In the genomic region with DNA sequence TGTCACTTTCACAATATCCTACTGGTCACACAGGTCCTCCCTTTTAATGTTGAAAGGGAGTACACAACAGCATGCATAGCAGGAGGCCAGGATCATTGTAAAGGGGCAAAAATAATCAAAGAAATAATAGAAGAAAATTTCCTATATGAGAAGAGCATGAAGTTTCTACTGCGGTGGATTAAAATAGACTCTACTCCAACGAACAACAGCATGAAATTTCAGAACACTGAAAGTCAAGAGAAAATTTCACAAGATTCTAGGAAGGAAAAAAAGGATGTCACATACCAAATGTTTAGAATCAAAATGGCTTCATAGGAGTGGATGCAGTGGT, we compare ENCODE assay signal across 17 cellular contexts.
A peak's percentile ranks its signal among the peaks of the same experiment; 100 is the strongest.
DNase-seq lines count a peak whose midpoint lies in the region; ATAC-seq and TF ChIP-seq lines count a peak whose summit lies in the region.
"Had no signal": no experiment of that assay in that cellular context is flagged by ENCODE, and none has a peak within 500 bp of the region (broad histone marks: within the 10 kb centered on the region; RNA-seq: fewer than 3 reads in every experiment).

No MANE protein-coding gene starts in this region.

- H2AK9ac ChIP-seq in IMR-90 (replicated peaks; ENCODE audit: low read depth, low read length, poor library complexity), result no peak overlapping the region

- H3K36me3 Mint-ChIP-seq in CD14-positive monocyte (no peaks in the 10 kb centered on the region), osteocyte (ENCODE audit: unreplicated experiment) (no peaks in the 10 kb centered on the region)
- H3K36me3 Mint-ChIP-seq in activated CD4-positive, alpha-beta T cell treated with anti-CD3 and anti-CD28 coated beads, Interleukin-2, amount 10 ng/mL, durations not matched to agents 24 days and 14 days (ENCODE audit: low read depth), result peaks cover 6% of the 10 kb centered on the region
- H3K36me3 Mint-ChIP-seq in stimulated activated memory B cell treated with anti-CD40 and anti-IgM and Interleukin-4, amounts not matched to agents 10 μg/mL and 1 μg/mL and 100 μg/mL, for 72 hours, result no peaks in the 10 kb centered on the region

- H3K4me3 ChIP-seq in IMR-90 (ENCODE audit: insufficient read depth, low read depth, low read length) (no peak overlapping the region), coronary artery (no peak overlapping the region)
- H3K4me3 ChIP-seq: skin epidermis had no signal

- H2BK20ac ChIP-seq in IMR-90 (ENCODE audit: low read depth, low read length), result peak overlapping the region; percentile 81; the same call in 1 of the 2 replicates

- H4K20me1 ChIP-seq in IMR-90 (ENCODE audit: insufficient read depth, low read length), result no peaks in the 10 kb centered on the region

- no peaks in the 10 kb centered on the region for H3K36me3 ChIP-seq in IMR-90 (ENCODE audit: control insufficient read depth, insufficient read depth, low read length)

- H3K79me1 ChIP-seq in IMR-90 (ENCODE audit: low read depth in 1 of 2, low read length in 2 of 2), result no peaks in the 10 kb centered on the region

- peak overlapping the region in 1 of 2 experiments; percentile 59; a peak in 1 of 4 replicates for H4K8ac ChIP-seq in IMR-90 (ENCODE audit: low read depth in 2 of 2, low read length in 2 of 2)

- no peak; the same call in 1 of the 2 replicates for ATAC-seq in IMR-90 (ENCODE audit: low read depth)
- no peak for ATAC-seq in stimulated activated memory B cell treated with anti-CD40 and anti-IgM and Interleukin-4, amounts not matched to agents 10 μg/mL and 1 μg/mL and 100 μg/mL, for 72 hours

- WGBS in IMR-90 (ENCODE audit: extremely low coverage in 2 of 2, insufficient read length in 1 of 2), 2 experiments, result no CpG with 5 or more reads among the region's 2 CpGs

- no peak overlapping the region for H4K5ac ChIP-seq in IMR-90 (ENCODE audit: low read depth, low read length)

- peaks cover 0 to 20% (median 6%) of the 10 kb centered on the region in 7 donors for H3K9me3 Mint-ChIP-seq in CD14-positive monocyte
- H3K9me3 Mint-ChIP-seq in osteocyte (ENCODE audit: unreplicated experiment), result peaks cover 13% of the 10 kb centered on the region
- peaks cover 19% of the 10 kb centered on the region for H3K9me3 Mint-ChIP-seq in activated CD4-positive, alpha-beta T cell treated with anti-CD3 and anti-CD28 coated beads, Interleukin-2, amount 10 ng/mL, durations not matched to agents 24 days and 14 days
- H3K9me3 Mint-ChIP-seq in stimulated activated memory B cell treated with anti-CD40 and anti-IgM and Interleukin-4, amounts not matched to agents 10 μg/mL and 1 μg/mL and 100 μg/mL, for 72 hours, result peaks cover 6% of the 10 kb centered on the region

- CTCF ChIA-PET in IMR-90 (lab: Yijun Ruan, JAX), result interaction anchor here (0.6 kb wide), 1 partner anchor 24 kb away, joined by 4 read pairs; no protein-coding TSS in a partner anchor

- peak overlapping the region; percentile 84 to 96 (median 91) for H3K27ac Mint-ChIP-seq in CD14-positive monocyte
- peak overlapping the region; percentile 74 for H3K27ac Mint-ChIP-seq in osteocyte (ENCODE audit: unreplicated experiment)
- H3K27ac Mint-ChIP-seq in activated CD4-positive, alpha-beta T cell treated with anti-CD3 and anti-CD28 coated beads, Interleukin-2, amount 10 ng/mL, durations not matched to agents 24 days and 14 days, result no peak overlapping the region
- no peak overlapping the region for H3K27ac Mint-ChIP-seq in stimulated activated memory B cell treated with anti-CD40 and anti-IgM and Interleukin-4, amounts not matched to agents 10 μg/mL and 1 μg/mL and 100 μg/mL, for 72 hours
- H3K27ac Mint-ChIP-seq: H9; stimulated activated naive CD8-positive, alpha-beta T cell treated with anti-CD3 and anti-CD28 coated beads, Interleukin-15, Interleukin-2, amounts not matched to agents 100 ng/mL and 50 ng/mL, for 24 hours had no signal

- H3K23ac ChIP-seq in IMR-90 (ENCODE audit: low read depth, low read length), result no peak overlapping the region

- H3K27me3 Mint-ChIP-seq in CD14-positive monocyte (ENCODE audit: low read depth in 3 of 3) (peaks cover 32 to 55% (median 39%) of the 10 kb centered on the region in 3 donors), osteocyte (ENCODE audit: unreplicated experiment) (peaks cover 29% of the 10 kb centered on the region)
- peaks cover 25% of the 10 kb centered on the region for H3K27me3 Mint-ChIP-seq in activated CD4-positive, alpha-beta T cell treated with anti-CD3 and anti-CD28 coated beads, Interleukin-2, amount 10 ng/mL, durations not matched to agents 24 days and 14 days
- H3K27me3 Mint-ChIP-seq in stimulated activated memory B cell treated with anti-CD40 and anti-IgM and Interleukin-4, amounts not matched to agents 10 μg/mL and 1 μg/mL and 100 μg/mL, for 72 hours, result peaks cover 40% of the 10 kb centered on the region

- H3K4me1 Mint-ChIP-seq in CD14-positive monocyte (peaks cover 40% of the 10 kb centered on the region), osteocyte (ENCODE audit: unreplicated experiment) (peaks cover 18% of the 10 kb centered on the region)
- H3K4me1 Mint-ChIP-seq in activated CD4-positive, alpha-beta T cell treated with anti-CD3 and anti-CD28 coated beads, Interleukin-2, amount 10 ng/mL, durations not matched to agents 24 days and 14 days, result peaks cover 35% of the 10 kb centered on the region
- peaks cover 29% of the 10 kb centered on the region for H3K4me1 Mint-ChIP-seq in stimulated activated memory B cell treated with anti-CD40 and anti-IgM and Interleukin-4, amounts not matched to agents 10 μg/mL and 1 μg/mL and 100 μg/mL, for 72 hours

- no peak for DNase-seq in CD14-positive monocyte (ENCODE audit: low spot score)
- no peak for DNase-seq in IMR-90
- DNase-seq in coronary artery (ENCODE audit: low spot score), result no peak
- no peak for DNase-seq in osteocyte (ENCODE audit: extremely low spot score, unreplicated experiment)
- DNase-seq in NCI-H526 (lab: John Stamatoyannopoulos, UW), result no peak
- DNase-seq in activated CD4-positive, alpha-beta T cell treated with anti-CD3 and anti-CD28 coated beads, Interleukin-2, amount 10 ng/mL, durations not matched to agents 24 days and 14 days, result no peak
- no peak for DNase-seq in stimulated activated CD4-positive, alpha-beta T cell treated with anti-CD3 and anti-CD28 coated beads, Interleukin-4, amount 100 ng/mL, for 1 hour
- DNase-seq: activated CD4-positive, CD25-positive, alpha-beta regulatory T cell treated with anti-CD3 and anti-CD28 coated beads, Interleukin-2, amount 50 U/mL, for 72 hours; DMS153; H9; Karpas-422; NCI-H187 treated with DMSO at 0.1 percent for 48 hours; NCI-H748 treated with DMSO at 0.1 percent for 48 hours had no signal

- H4K91ac ChIP-seq in IMR-90 (ENCODE audit: insufficient read depth, low read depth, low read length), result peak overlapping the region; percentile 10; the same call in 1 of the 2 replicates

- intact Hi-C loops in CD14-positive monocyte (cut with micrococcal nuclease), result loop anchor here in 1 of 2 donors (5.0 kb wide), 1 partner anchor 72 kb away; the partner anchor contains the start of gene EPAS1
- intact Hi-C loops in IMR-90 (cut with micrococcal nuclease), result no loop called here
- intact Hi-C loops in activated CD4-positive, alpha-beta T cell treated with anti-CD3 and anti-CD28 coated beads, Interleukin-2, amount 10 ng/mL, durations not matched to agents 24 days and 14 days (cut with micrococcal nuclease), result loop anchor here (2.0 to 5.0 kb wide), 2 partner anchors 14 to 42 kb away; no protein-coding TSS in a partner anchor

- peak overlapping the region; percentile 58 for H2BK5ac ChIP-seq in IMR-90 (ENCODE audit: low read depth, low read length, poor library complexity, severe bottlenecking)

- no peak for TF ChIP-seq RAD21 in IMR-90 (IDR thresholded peaks at IDR 0.05; ENCODE audit: low read length)

- peak overlapping the region; percentile 71; the same call in 1 of the 3 replicates for H2BK15ac ChIP-seq in IMR-90 (ENCODE audit: low read depth, low read length)

- peaks cover 11% of the 10 kb centered on the region for H3K27me3 ChIP-seq in IMR-90 (ENCODE audit: control insufficient read depth, insufficient read depth, low read length)

- H3K9me1 ChIP-seq in IMR-90 (ENCODE audit: insufficient read depth, low read length), result no peaks in the 10 kb centered on the region

- no peak for TF ChIP-seq POLR2A in IMR-90 (IDR thresholded peaks at IDR 0.05; ENCODE audit: low read depth, low read length)

- H3K9me3 ChIP-seq in IMR-90 (ENCODE audit: control insufficient read depth, insufficient read depth, low read length), result no peaks in the 10 kb centered on the region

- H3K56ac ChIP-seq in IMR-90 (ENCODE audit: extremely low read depth, insufficient read depth, low read length), result no peak overlapping the region

- dilution Hi-C loops in IMR-90 (cut with HindIII; ENCODE audit: low sequenced_read_pairs, unreplicated experiment), result no loop called here

- peak overlapping the region; percentile 55; the same call in 1 of the 2 replicates for H3K14ac ChIP-seq in IMR-90 (replicated peaks; ENCODE audit: low read depth, low read length)

- H3K27ac ChIP-seq in IMR-90 (ENCODE audit: insufficient read depth, low read length) (peak overlapping the region; percentile 56; the same call in 1 of the 2 replicates), coronary artery (peak overlapping the region; percentile 49 to 56)

- POLR2A ChIA-PET in IMR-90 (lab: Charles Lee; ENCODE audit: unreplicated experiment), result no interaction called here

- H3K9ac ChIP-seq in IMR-90 (ENCODE audit: low read depth, low read length), result no peak overlapping the region

- peak overlapping the region; percentile 74 for H3K18ac ChIP-seq in IMR-90 (ENCODE audit: low read depth, low read length)

- H3K4me3 Mint-ChIP-seq in CD14-positive monocyte, result peak overlapping the region in 1 of 2 donors; percentile 4
- no peak overlapping the region for H3K4me3 Mint-ChIP-seq in osteocyte (ENCODE audit: unreplicated experiment)
- H3K4me3 Mint-ChIP-seq in activated CD4-positive, alpha-beta T cell treated with anti-CD3 and anti-CD28 coated beads, Interleukin-2, amount 10 ng/mL, durations not matched to agents 24 days and 14 days, result no peak overlapping the region
- H3K4me3 Mint-ChIP-seq in stimulated activated memory B cell treated with anti-CD40 and anti-IgM and Interleukin-4, amounts not matched to agents 10 μg/mL and 1 μg/mL and 100 μg/mL, for 72 hours, result no peak overlapping the region
- H3K4me3 Mint-ChIP-seq: H9; stimulated activated naive CD8-positive, alpha-beta T cell treated with anti-CD3 and anti-CD28 coated beads, Interleukin-15, Interleukin-2, amounts not matched to agents 100 ng/mL and 50 ng/mL, for 24 hours; T-helper 1 cell treated with Interleukin-12 subunit alpha and Interleukin-12 subunit beta and Interleukin-4 antibody, amounts not matched to agents 30 μg/mL and 1 μg/mL, for 36 hours had no signal

- peaks cover 2% of the 10 kb centered on the region; the same call in 1 of the 2 replicates for H3K4me1 ChIP-seq in IMR-90 (ENCODE audit: control insufficient read depth, insufficient read depth, low read length)

- H3K4me2 ChIP-seq in IMR-90 (ENCODE audit: low read depth, low read length), result no peak overlapping the region

- peak overlapping the region; percentile 54; the same call in 1 of the 2 replicates for H3K4ac ChIP-seq in IMR-90 (ENCODE audit: low read depth, low read length)

- TF ChIP-seq CTCF in CD14-positive monocyte (IDR thresholded peaks at IDR 0.05) (no peak), IMR-90 (conservative IDR thresholded peaks at IDR 0.05; ENCODE audit: low read depth, low read length) (no peak), coronary artery (IDR thresholded peaks at IDR 0.05) (no peak), osteocyte (IDR thresholded peaks at IDR 0.05) (no peak)

- peak overlapping the region; percentile 89 for H2AK5ac ChIP-seq in IMR-90 (ENCODE audit: low read depth, low read length)

- BruUV-seq in IMR-90 (replicated peaks; lab: Mats Ljungman, UMichigan), result no TSS peak

- in situ Hi-C loops in IMR-90 (cut with MboI; ENCODE audit: low sequenced_read_pairs), result no loop called here

- peak overlapping the region; percentile 83 for H2BK120ac ChIP-seq in IMR-90 (ENCODE audit: low read depth, low read length)

- H2AFZ ChIP-seq in IMR-90 (replicated peaks; ENCODE audit: low read length, poor library complexity), result no peak overlapping the region

Comparison
In these comparisons a context has a peak if more than half of its experiments do, and no peak if none do; other contexts are left out.
1. H3K27ac Mint-ChIP-seq: peak in CD14-positive monocyte (7 of 7) and osteocyte (single experiment); none in activated CD4-positive, alpha-beta T cell treated with anti-CD3 and anti-CD28 coated beads, Interleukin-2, amount 10 ng/mL, durations not matched to agents 24 days and 14 days (single experiment) and stimulated activated memory B cell treated with anti-CD40 and anti-IgM and Interleukin-4, amounts not matched to agents 10 μg/mL and 1 μg/mL and 100 μg/mL, for 72 hours (single experiment).